Comparison of ENCODE assay signal across 1 cellular context in the genomic region with DNA sequence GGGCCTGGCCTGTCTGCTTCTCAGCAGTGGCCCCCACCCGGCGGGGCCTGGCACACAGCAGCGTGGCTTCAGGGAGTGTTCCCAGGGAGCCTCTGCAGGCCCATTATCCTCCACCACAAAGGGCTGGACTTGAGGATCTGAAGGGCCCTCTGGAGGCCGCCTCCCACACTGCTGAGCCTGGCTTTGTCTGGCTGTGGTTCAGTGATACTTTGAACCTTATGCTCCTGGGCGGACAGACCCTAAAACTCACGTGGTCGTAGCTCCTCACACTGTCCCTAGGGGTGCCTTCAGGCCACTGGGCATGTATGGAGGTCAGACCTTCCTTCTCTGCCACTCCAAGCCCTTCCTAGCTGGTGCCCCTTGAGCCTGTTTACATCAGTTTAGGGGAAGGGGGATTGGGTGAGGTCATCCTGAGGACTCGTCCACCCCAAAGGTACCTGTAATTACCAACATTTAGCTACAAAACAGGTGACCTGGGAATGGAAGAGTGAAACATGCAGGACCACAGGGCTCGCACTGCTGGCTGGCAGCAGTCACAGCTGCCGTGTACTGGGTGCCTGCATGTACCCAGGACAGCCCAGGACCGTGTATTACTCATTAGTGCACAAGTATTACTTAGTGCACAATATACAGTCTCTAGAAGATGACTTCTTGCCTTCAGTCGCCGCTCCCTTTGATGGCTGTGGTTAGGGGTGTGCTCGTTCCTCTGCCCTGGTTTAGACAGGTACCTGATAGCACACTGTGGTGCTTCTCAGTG.
TF ChIP-seq lines count a peak whose summit lies in the region.

No MANE protein-coding gene starts in this region.

TF ChIP-seq in HepG2, 621 proteins besides CTCF, POLR2A, EP300 and RAD21 (continued from another document and continues in another):
- TF ChIP-seq, protein P1, sequence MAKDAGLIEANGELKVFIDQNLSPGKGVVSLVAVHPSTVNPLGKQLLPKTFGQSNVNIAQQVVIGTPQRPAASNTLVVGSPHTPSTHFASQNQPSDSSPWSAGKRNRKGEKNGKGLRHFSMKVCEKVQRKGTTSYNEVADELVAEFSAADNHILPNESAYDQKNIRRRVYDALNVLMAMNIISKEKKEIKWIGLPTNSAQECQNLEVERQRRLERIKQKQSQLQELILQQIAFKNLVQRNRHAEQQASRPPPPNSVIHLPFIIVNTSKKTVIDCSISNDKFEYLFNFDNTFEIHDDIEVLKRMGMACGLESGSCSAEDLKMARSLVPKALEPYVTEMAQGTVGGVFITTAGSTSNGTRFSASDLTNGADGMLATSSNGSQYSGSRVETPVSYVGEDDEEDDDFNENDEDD (CRISPR knock-in tag; IDR thresholded peaks at IDR 0.05; ENCODE audit: borderline replicate concordance): no peak; the same call in 1 of the 2 replicates
- TF ChIP-seq ELF3 (CRISPR knock-in tag; IDR thresholded peaks at IDR 0.05) (0 out of 2 replicates have a peak, but pooled peaks have one; percentile 7), ZNF484 (CRISPR knock-in tag; IDR thresholded peaks at IDR 0.05; ENCODE audit: borderline replicate concordance, low read depth) (no peak), AKAP8 (CRISPR knock-in tag; IDR thresholded peaks at IDR 0.05) (peak; percentile 53; the same call in 1 of the 2 replicates), KLF6 (CRISPR knock-in tag; IDR thresholded peaks at IDR 0.05) (no peak), RXRB (CRISPR knock-in tag; IDR thresholded peaks at IDR 0.05; ENCODE audit: borderline replicate concordance) (no peak), RAD51 (IDR thresholded peaks at IDR 0.05; ENCODE audit: borderline replicate concordance) (no peak), ZNF607 (CRISPR knock-in tag; IDR thresholded peaks at IDR 0.05; ENCODE audit: borderline replicate concordance) (0 out of 2 replicates have a peak, but pooled peaks have one; percentile 37), PHF5A (CRISPR knock-in tag; IDR thresholded peaks at IDR 0.05; ENCODE audit: low read depth, unreplicated experiment) (peak; percentile 21), NR2F1 (CRISPR knock-in tag; IDR thresholded peaks at IDR 0.05) (no peak), SOX6 (IDR thresholded peaks at IDR 0.05) (no peak), SOX6 (CRISPR knock-in tag; IDR thresholded peaks at IDR 0.05) (peak; percentile 63), RELA (CRISPR knock-in tag; IDR thresholded peaks at IDR 0.05) (no peak), MYC (CRISPR knock-in tag; IDR thresholded peaks at IDR 0.05; ENCODE audit: borderline replicate concordance) (peak; percentile 87), NKX3-1 (CRISPR knock-in tag; IDR thresholded peaks at IDR 0.05) (no peak), FOXA3 (CRISPR knock-in tag; IDR thresholded peaks at IDR 0.05) (0 out of 2 replicates have a peak, but pooled peaks have one; percentile 16), PCBP1 (IDR thresholded peaks at IDR 0.05; ENCODE audit: borderline replicate concordance, low read depth, low read length) (no peak), TRIM24 (CRISPR knock-in tag; IDR thresholded peaks at IDR 0.05) (no peak), ZFY (CRISPR knock-in tag; IDR thresholded peaks at IDR 0.05) (peak; percentile 49; the same call in 1 of the 2 replicates), ZMYM4 (CRISPR knock-in tag; IDR thresholded peaks at IDR 0.05) (peak; percentile 51; the same call in 1 of the 2 replicates), ZNF33A (CRISPR knock-in tag; IDR thresholded peaks at IDR 0.05; ENCODE audit: borderline replicate concordance) (no peak), ZBTB7A (CRISPR knock-in tag; IDR thresholded peaks at IDR 0.05) (peak; percentile 78), TARDBP (CRISPR knock-in tag; IDR thresholded peaks at IDR 0.05) (no peak), NFIB (CRISPR knock-in tag; IDR thresholded peaks at IDR 0.05; ENCODE audit: borderline replicate concordance) (no peak), ZNF605 (CRISPR knock-in tag; IDR thresholded peaks at IDR 0.05) (no peak)
- TF ChIP-seq, protein P2, sequence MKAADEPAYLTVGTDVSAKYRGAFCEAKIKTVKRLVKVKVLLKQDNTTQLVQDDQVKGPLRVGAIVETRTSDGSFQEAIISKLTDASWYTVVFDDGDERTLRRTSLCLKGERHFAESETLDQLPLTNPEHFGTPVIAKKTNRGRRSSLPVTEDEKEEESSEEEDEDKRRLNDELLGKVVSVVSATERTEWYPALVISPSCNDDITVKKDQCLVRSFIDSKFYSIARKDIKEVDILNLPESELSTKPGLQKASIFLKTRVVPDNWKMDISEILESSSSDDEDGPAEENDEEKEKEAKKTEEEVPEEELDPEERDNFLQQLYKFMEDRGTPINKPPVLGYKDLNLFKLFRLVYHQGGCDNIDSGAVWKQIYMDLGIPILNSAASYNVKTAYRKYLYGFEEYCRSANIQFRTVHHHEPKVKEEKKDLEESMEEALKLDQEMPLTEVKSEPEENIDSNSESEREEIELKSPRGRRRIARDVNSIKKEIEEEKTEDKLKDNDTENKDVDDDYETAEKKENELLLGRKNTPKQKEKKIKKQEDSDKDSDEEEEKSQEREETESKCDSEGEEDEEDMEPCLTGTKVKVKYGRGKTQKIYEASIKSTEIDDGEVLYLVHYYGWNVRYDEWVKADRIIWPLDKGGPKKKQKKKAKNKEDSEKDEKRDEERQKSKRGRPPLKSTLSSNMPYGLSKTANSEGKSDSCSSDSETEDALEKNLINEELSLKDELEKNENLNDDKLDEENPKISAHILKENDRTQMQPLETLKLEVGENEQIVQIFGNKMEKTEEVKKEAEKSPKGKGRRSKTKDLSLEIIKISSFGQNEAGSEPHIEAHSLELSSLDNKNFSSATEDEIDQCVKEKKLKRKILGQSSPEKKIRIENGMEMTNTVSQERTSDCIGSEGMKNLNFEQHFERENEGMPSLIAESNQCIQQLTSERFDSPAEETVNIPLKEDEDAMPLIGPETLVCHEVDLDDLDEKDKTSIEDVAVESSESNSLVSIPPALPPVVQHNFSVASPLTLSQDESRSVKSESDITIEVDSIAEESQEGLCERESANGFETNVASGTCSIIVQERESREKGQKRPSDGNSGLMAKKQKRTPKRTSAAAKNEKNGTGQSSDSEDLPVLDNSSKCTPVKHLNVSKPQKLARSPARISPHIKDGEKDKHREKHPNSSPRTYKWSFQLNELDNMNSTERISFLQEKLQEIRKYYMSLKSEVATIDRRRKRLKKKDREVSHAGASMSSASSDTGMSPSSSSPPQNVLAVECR (CRISPR knock-in tag; IDR thresholded peaks at IDR 0.05; ENCODE audit: borderline replicate concordance): peak; percentile 32; the same call in 1 of the 2 replicates
- TF ChIP-seq, protein P3, sequence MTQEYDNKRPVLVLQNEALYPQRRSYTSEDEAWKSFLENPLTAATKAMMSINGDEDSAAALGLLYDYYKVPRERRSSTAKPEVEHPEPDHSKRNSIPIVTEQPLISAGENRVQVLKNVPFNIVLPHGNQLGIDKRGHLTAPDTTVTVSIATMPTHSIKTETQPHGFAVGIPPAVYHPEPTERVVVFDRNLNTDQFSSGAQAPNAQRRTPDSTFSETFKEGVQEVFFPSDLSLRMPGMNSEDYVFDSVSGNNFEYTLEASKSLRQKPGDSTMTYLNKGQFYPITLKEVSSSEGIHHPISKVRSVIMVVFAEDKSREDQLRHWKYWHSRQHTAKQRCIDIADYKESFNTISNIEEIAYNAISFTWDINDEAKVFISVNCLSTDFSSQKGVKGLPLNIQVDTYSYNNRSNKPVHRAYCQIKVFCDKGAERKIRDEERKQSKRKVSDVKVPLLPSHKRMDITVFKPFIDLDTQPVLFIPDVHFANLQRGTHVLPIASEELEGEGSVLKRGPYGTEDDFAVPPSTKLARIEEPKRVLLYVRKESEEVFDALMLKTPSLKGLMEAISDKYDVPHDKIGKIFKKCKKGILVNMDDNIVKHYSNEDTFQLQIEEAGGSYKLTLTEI (CRISPR knock-in tag; conservative IDR thresholded peaks at IDR 0.05): no peak
- TF ChIP-seq, protein P4, sequence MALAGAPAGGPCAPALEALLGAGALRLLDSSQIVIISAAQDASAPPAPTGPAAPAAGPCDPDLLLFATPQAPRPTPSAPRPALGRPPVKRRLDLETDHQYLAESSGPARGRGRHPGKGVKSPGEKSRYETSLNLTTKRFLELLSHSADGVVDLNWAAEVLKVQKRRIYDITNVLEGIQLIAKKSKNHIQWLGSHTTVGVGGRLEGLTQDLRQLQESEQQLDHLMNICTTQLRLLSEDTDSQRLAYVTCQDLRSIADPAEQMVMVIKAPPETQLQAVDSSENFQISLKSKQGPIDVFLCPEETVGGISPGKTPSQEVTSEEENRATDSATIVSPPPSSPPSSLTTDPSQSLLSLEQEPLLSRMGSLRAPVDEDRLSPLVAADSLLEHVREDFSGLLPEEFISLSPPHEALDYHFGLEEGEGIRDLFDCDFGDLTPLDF (CRISPR knock-in tag; IDR thresholded peaks at IDR 0.05): no peak
- TF ChIP-seq, protein P5, sequence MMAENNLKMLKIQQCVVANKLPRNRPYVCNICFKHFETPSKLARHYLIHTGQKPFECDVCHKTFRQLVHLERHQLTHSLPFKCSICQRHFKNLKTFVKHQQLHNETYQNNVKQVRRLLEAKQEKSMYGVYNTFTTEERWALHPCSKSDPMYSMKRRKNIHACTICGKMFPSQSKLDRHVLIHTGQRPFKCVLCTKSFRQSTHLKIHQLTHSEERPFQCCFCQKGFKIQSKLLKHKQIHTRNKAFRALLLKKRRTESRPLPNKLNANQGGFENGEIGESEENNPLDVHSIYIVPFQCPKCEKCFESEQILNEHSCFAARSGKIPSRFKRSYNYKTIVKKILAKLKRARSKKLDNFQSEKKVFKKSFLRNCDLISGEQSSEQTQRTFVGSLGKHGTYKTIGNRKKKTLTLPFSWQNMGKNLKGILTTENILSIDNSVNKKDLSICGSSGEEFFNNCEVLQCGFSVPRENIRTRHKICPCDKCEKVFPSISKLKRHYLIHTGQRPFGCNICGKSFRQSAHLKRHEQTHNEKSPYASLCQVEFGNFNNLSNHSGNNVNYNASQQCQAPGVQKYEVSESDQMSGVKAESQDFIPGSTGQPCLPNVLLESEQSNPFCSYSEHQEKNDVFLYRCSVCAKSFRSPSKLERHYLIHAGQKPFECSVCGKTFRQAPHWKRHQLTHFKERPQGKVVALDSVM (CRISPR knock-in tag; IDR thresholded peaks at IDR 0.05): peak; percentile 69
- TF ChIP-seq, protein P6, sequence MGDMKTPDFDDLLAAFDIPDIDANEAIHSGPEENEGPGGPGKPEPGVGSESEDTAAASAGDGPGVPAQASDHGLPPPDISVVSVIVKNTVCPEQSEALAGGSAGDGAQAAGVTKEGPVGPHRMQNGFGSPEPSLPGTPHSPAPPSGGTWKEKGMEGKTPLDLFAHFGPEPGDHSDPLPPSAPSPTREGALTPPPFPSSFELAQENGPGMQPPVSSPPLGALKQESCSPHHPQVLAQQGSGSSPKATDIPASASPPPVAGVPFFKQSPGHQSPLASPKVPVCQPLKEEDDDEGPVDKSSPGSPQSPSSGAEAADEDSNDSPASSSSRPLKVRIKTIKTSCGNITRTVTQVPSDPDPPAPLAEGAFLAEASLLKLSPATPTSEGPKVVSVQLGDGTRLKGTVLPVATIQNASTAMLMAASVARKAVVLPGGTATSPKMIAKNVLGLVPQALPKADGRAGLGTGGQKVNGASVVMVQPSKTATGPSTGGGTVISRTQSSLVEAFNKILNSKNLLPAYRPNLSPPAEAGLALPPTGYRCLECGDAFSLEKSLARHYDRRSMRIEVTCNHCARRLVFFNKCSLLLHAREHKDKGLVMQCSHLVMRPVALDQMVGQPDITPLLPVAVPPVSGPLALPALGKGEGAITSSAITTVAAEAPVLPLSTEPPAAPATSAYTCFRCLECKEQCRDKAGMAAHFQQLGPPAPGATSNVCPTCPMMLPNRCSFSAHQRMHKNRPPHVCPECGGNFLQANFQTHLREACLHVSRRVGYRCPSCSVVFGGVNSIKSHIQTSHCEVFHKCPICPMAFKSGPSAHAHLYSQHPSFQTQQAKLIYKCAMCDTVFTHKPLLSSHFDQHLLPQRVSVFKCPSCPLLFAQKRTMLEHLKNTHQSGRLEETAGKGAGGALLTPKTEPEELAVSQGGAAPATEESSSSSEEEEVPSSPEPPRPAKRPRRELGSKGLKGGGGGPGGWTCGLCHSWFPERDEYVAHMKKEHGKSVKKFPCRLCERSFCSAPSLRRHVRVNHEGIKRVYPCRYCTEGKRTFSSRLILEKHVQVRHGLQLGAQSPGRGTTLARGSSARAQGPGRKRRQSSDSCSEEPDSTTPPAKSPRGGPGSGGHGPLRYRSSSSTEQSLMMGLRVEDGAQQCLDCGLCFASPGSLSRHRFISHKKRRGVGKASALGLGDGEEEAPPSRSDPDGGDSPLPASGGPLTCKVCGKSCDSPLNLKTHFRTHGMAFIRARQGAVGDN (CRISPR knock-in tag; IDR thresholded peaks at IDR 0.05): peak; percentile 84
- TF ChIP-seq, protein P7, sequence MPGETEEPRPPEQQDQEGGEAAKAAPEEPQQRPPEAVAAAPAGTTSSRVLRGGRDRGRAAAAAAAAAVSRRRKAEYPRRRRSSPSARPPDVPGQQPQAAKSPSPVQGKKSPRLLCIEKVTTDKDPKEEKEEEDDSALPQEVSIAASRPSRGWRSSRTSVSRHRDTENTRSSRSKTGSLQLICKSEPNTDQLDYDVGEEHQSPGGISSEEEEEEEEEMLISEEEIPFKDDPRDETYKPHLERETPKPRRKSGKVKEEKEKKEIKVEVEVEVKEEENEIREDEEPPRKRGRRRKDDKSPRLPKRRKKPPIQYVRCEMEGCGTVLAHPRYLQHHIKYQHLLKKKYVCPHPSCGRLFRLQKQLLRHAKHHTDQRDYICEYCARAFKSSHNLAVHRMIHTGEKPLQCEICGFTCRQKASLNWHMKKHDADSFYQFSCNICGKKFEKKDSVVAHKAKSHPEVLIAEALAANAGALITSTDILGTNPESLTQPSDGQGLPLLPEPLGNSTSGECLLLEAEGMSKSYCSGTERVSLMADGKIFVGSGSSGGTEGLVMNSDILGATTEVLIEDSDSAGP (CRISPR knock-in tag; IDR thresholded peaks at IDR 0.05; ENCODE audit: borderline replicate concordance): peak; percentile 36; the same call in 1 of the 2 replicates
- TF ChIP-seq, protein P8, sequence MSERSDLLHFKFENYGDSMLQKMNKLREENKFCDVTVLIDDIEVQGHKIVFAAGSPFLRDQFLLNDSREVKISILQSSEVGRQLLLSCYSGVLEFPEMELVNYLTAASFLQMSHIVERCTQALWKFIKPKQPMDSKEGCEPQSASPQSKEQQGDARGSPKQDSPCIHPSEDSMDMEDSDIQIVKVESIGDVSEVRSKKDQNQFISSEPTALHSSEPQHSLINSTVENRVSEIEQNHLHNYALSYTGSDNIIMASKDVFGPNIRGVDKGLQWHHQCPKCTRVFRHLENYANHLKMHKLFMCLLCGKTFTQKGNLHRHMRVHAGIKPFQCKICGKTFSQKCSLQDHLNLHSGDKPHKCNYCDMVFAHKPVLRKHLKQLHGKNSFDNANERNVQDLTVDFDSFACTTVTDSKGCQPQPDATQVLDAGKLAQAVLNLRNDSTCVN (CRISPR knock-in tag; IDR thresholded peaks at IDR 0.05; ENCODE audit: borderline replicate concordance): no peak
- TF ChIP-seq, protein P9, sequence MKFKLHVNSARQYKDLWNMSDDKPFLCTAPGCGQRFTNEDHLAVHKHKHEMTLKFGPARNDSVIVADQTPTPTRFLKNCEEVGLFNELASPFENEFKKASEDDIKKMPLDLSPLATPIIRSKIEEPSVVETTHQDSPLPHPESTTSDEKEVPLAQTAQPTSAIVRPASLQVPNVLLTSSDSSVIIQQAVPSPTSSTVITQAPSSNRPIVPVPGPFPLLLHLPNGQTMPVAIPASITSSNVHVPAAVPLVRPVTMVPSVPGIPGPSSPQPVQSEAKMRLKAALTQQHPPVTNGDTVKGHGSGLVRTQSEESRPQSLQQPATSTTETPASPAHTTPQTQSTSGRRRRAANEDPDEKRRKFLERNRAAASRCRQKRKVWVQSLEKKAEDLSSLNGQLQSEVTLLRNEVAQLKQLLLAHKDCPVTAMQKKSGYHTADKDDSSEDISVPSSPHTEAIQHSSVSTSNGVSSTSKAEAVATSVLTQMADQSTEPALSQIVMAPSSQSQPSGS (CRISPR knock-in tag; IDR thresholded peaks at IDR 0.05): peak; percentile 51; the same call in 1 of the 2 replicates
